In the genomic region with DNA sequence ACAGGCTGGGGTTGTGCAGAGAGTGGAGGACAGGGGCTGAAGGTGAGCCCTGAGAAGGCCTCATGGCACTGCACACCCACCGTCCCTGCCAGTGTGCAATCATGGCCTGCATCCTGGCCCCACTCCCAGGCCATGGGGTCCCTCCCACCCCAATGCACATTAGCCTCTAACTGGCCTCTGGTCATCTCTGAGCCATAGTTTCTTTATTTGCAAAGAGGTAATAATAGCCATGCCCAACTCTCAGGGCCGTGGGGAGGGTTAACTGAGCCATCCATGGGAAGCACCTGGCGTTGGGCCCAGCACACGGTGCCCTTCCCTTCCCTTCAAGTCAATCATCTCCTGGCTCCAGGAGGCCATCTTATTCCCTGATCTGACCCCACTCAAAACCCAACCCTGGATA, we compare ENCODE assay signal across 1 cellular context.
A peak's percentile ranks its signal among the peaks of the same experiment; 100 is the strongest.
TF ChIP-seq lines count a peak whose summit lies in the region.

No MANE protein-coding gene starts in this region.

TF ChIP-seq in Ishikawa, 13 proteins besides CTCF, POLR2A, EP300 and RAD21:
- peak; percentile 18; the same call in 1 of the 2 replicates for TF ChIP-seq NFIC (IDR thresholded peaks at IDR 0.05)
- TF ChIP-seq, protein P1, sequence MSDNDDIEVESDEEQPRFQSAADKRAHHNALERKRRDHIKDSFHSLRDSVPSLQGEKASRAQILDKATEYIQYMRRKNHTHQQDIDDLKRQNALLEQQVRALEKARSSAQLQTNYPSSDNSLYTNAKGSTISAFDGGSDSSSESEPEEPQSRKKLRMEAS (IDR thresholded peaks at IDR 0.05): no peak
TF ChIP-seq in Ishikawa: peak in this region for 1.
